ENCODE assay signal across 9 cellular contexts in genomic region chr3:10945683-10946287, GRCh38. TPM values are rescaled to one million over a fixed set of nuclear protein-coding genes. Genes with fewer than 3 reads are reported as not detected.
A peak's percentile ranks its signal among the peaks of the same experiment; 100 is the strongest.
DNase-seq lines count a peak whose midpoint lies in the region; ATAC-seq and TF ChIP-seq lines count a peak whose summit lies in the region.
"Had no signal": no experiment of that assay in that cellular context is flagged by ENCODE, and none has a peak within 500 bp of the region (broad histone marks: within the 10 kb centered on the region; RNA-seq: fewer than 3 reads in every experiment).

No MANE protein-coding gene starts in this region.

- H3K27ac Mint-ChIP-seq in CD4-positive, alpha-beta T cell, result no peak overlapping the region
- H3K27ac Mint-ChIP-seq: stimulated activated naive CD8-positive, alpha-beta T cell treated with anti-CD3 and anti-CD28 coated beads, Interleukin-15, Interleukin-2, amounts not matched to agents 100 ng/mL and 50 ng/mL, for 24 hours had no signal

- no peak overlapping the region for H3K27ac ChIP-seq in CD4-positive, alpha-beta T cell (ENCODE audit: low read depth, low read length)
- H3K27ac ChIP-seq in OCI-LY7 (ENCODE audit: low read depth, low read length, poor library complexity, severe bottlenecking), result no peak overlapping the region
- H3K27ac ChIP-seq in trophoblast cell (ENCODE audit: low read depth, low read length), result no peak overlapping the region

- no peak overlapping the region for H2AK5ac ChIP-seq in trophoblast cell (ENCODE audit: low read length)

- H3K79me1 ChIP-seq in trophoblast cell (ENCODE audit: low read length), result no peaks in the 10 kb centered on the region

- no peak overlapping the region for H3K4me3 Mint-ChIP-seq in CD4-positive, alpha-beta T cell
- H3K4me3 Mint-ChIP-seq: stimulated activated naive CD8-positive, alpha-beta T cell treated with anti-CD3 and anti-CD28 coated beads, Interleukin-15, Interleukin-2, amounts not matched to agents 100 ng/mL and 50 ng/mL, for 24 hours had no signal

- no peak overlapping the region for H3K4me2 ChIP-seq in OCI-LY7 (ENCODE audit: low read length)
- no peak overlapping the region for H3K4me2 ChIP-seq in trophoblast cell (ENCODE audit: low read length)

- no peak overlapping the region for H3K4ac ChIP-seq in trophoblast cell (ENCODE audit: low read depth, low read length)

- no peaks in the 10 kb centered on the region for H3K4me1 Mint-ChIP-seq in CD4-positive, alpha-beta T cell (ENCODE audit: low read depth)

- POLR2A ChIA-PET in CD4-positive, alpha-beta T cell (lab: Charles Lee), result no interaction called here
- POLR2A ChIA-PET in OCI-LY7 (lab: Charles Lee), result no interaction called here

- H4K20me1 ChIP-seq in OCI-LY7 (ENCODE audit: insufficient read depth, low read length), result no peaks in the 10 kb centered on the region

- peak in 9 of 10 experiments; percentile 7 to 49 (median 24) for DNase-seq in CD4-positive, alpha-beta T cell
- DNase-seq in OCI-LY7 (ENCODE audit: low spot score) (peak; percentile 71), globus pallidus (ENCODE audit: low spot score) (peak; percentile 72), trophoblast cell (peak; percentile 58 to 77), NCI-H2081 treated with DMSO at 0.1 percent for 48 hours (lab: John Stamatoyannopoulos, UW) (no peak), ureter (ENCODE audit: low spot score) (no peak)
- DNase-seq in activated naive CD4-positive, alpha-beta T cell (lab: John Stamatoyannopoulos, UW), result peak in 3 of 4 experiments; percentile 9 to 24 (median 15)

- H2BK12ac ChIP-seq in trophoblast cell (ENCODE audit: low read length), result no peak overlapping the region

- H3K9me3 Mint-ChIP-seq in CD4-positive, alpha-beta T cell, result peaks cover 2% of the 10 kb centered on the region
- H3K9me3 Mint-ChIP-seq: stimulated activated naive CD8-positive, alpha-beta T cell treated with anti-CD3 and anti-CD28 coated beads, Interleukin-15, Interleukin-2, amounts not matched to agents 100 ng/mL and 50 ng/mL, for 24 hours had no signal

- no peaks in the 10 kb centered on the region for H3K36me3 Mint-ChIP-seq in CD4-positive, alpha-beta T cell (ENCODE audit: low read depth)

- H3K79me2 ChIP-seq in OCI-LY7 (ENCODE audit: insufficient read depth, low read depth, low read length) (no peaks in the 10 kb centered on the region), trophoblast cell (ENCODE audit: control insufficient read depth, insufficient read depth, low read length, poor library complexity) (no peaks in the 10 kb centered on the region)

- no peaks in the 10 kb centered on the region for H3K9me3 ChIP-seq in CD4-positive, alpha-beta T cell (ENCODE audit: control insufficient read depth, low read length)
- no peaks in the 10 kb centered on the region for H3K9me3 ChIP-seq in OCI-LY7 (ENCODE audit: low read length)
- H3K9me3 ChIP-seq in trophoblast cell (ENCODE audit: insufficient read depth, low read depth, low read length), result peaks cover 1% of the 10 kb centered on the region

- H4K8ac ChIP-seq in trophoblast cell (ENCODE audit: low read depth, low read length), result no peak overlapping the region

- CTCF ChIA-PET in CD4-positive, alpha-beta T cell (lab: Charles Lee), result no interaction called here
- CTCF ChIA-PET in OCI-LY7 (lab: Charles Lee; ENCODE audit: unreplicated experiment), result interaction anchor here (0.6 kb wide), 1 partner anchor 73 kb away, joined by 3 read pairs; no protein-coding TSS in a partner anchor

- H4K12ac ChIP-seq in trophoblast cell (ENCODE audit: low read depth, low read length), result no peak overlapping the region

- TF ChIP-seq CTCF in CD4-positive, alpha-beta T cell (IDR thresholded peaks at IDR 0.05), result peak; percentile 66
- peak; percentile 91 for TF ChIP-seq CTCF in OCI-LY7 (conservative IDR thresholded peaks at IDR 0.05; ENCODE audit: low read length)

- no peak overlapping the region for H3K23ac ChIP-seq in trophoblast cell (ENCODE audit: low read length)

- no peak overlapping the region for H4K91ac ChIP-seq in trophoblast cell (ENCODE audit: low read depth, low read length)

- H2AFZ ChIP-seq in OCI-LY7 (ENCODE audit: low read length), result no peak overlapping the region
- H2AFZ ChIP-seq in trophoblast cell (ENCODE audit: insufficient read depth, low read length, poor library complexity), result no peak overlapping the region

- BruUV-seq in OCI-LY7 (replicated peaks; lab: Mats Ljungman, UMichigan), result no TSS peak

- peaks cover under 1% of the 10 kb centered on the region for H3K27me3 ChIP-seq in CD4-positive, alpha-beta T cell (ENCODE audit: control insufficient read depth, insufficient read depth, low read length)
- H3K27me3 ChIP-seq in trophoblast cell (ENCODE audit: insufficient read depth, low read length), result no peaks in the 10 kb centered on the region

- intact Hi-C loops in CD4-positive, alpha-beta T cell (cut with DNase I, micrococcal nuclease), result loop anchor here (5.0 kb wide), 2 partner anchors 397 to 707 kb away; no protein-coding TSS in a partner anchor
- intact Hi-C loops in OCI-LY7 (cut with micrococcal nuclease; ENCODE audit: unreplicated experiment), result loop anchor here (1.0 kb wide), 1 partner anchor 114 kb away; no protein-coding TSS in a partner anchor

- no CpG with 5 or more reads among the region's 8 CpGs for WGBS in trophoblast cell (ENCODE audit: extremely low coverage, insufficient coverage, insufficient read length)

- H3K36me3 ChIP-seq in OCI-LY7 (ENCODE audit: insufficient read depth, low read length) (no peaks in the 10 kb centered on the region), trophoblast cell (ENCODE audit: control insufficient read depth in 1 of 2, insufficient read depth in 2 of 2, low read length in 2 of 2) (no peaks in the 10 kb centered on the region)

- H3K18ac ChIP-seq in trophoblast cell (ENCODE audit: low read length), result no peak overlapping the region

- no peak for ATAC-seq in CD4-positive, alpha-beta T cell (ENCODE audit: poor library complexity)
- ATAC-seq in GM21367 (IDR thresholded peaks at IDR 0.05; ENCODE audit: unreplicated experiment), result peak; percentile 51

- no peak overlapping the region for H3K14ac ChIP-seq in trophoblast cell (ENCODE audit: low read length)

- H2BK120ac ChIP-seq in trophoblast cell (ENCODE audit: insufficient read depth, low read length, poor library complexity), result no peak overlapping the region

- peaks cover 33% of the 10 kb centered on the region for H3K27me3 Mint-ChIP-seq in CD4-positive, alpha-beta T cell

- H3K4me1 ChIP-seq in OCI-LY7 (ENCODE audit: insufficient read depth, low read length, poor library complexity, severe bottlenecking) (no peaks in the 10 kb centered on the region), trophoblast cell (ENCODE audit: control insufficient read depth in 1 of 2, insufficient read depth in 2 of 2, low read length in 2 of 2) (no peaks in the 10 kb centered on the region)

- H3K9ac ChIP-seq in trophoblast cell (ENCODE audit: low read length), result no peak overlapping the region

- H2BK5ac ChIP-seq in trophoblast cell (ENCODE audit: low read depth, low read length, poor library complexity), result no peak overlapping the region

- no peaks in the 10 kb centered on the region for H3K9me2 ChIP-seq in OCI-LY7 (ENCODE audit: insufficient read depth, low read length)

- no peak overlapping the region for H3K4me3 ChIP-seq in OCI-LY7 (ENCODE audit: low read depth, low read length, poor library complexity, severe bottlenecking)
- no peak overlapping the region for H3K4me3 ChIP-seq in trophoblast cell (ENCODE audit: low read depth, low read length)

RNA-seq across cellular contexts. Expression of gene SLC6A1, which starts 46.8 kb away (rescaled TPM):
- total RNA-seq in CD4-positive, alpha-beta T cell, result not detected
- total RNA-seq in OCI-LY7 (2014; rRNA removed; shearing (Covaris generic)), result not detected in 2 replicates
- total RNA-seq in OCI-LY7 (2022), result not detected in 2 replicates
- not detected in 2 replicates for polyA plus RNA-seq in trophoblast cell (2013)
- 4.0 TPM for total RNA-seq in ureter

Comparison
In these comparisons a context has a peak if more than half of its experiments do, and no peak if none do; other contexts are left out.
1. DNase-seq: peak in CD4-positive, alpha-beta T cell (9 of 10), OCI-LY7 (single experiment), activated naive CD4-positive, alpha-beta T cell (3 of 4), globus pallidus (single experiment) and trophoblast cell (2 of 2); none in NCI-H2081 treated with DMSO at 0.1 percent for 48 hours (single experiment) and ureter (single experiment).